1 cellular context compared by ENCODE assay signal in genomic region chr4:15027921-15028435, GRCh38.
TF ChIP-seq lines count a peak whose summit lies in the region.

No MANE protein-coding gene starts in this region.

TF ChIP-seq in HepG2, 621 proteins besides CTCF, POLR2A, EP300 and RAD21:
- TF ChIP-seq, protein P1, sequence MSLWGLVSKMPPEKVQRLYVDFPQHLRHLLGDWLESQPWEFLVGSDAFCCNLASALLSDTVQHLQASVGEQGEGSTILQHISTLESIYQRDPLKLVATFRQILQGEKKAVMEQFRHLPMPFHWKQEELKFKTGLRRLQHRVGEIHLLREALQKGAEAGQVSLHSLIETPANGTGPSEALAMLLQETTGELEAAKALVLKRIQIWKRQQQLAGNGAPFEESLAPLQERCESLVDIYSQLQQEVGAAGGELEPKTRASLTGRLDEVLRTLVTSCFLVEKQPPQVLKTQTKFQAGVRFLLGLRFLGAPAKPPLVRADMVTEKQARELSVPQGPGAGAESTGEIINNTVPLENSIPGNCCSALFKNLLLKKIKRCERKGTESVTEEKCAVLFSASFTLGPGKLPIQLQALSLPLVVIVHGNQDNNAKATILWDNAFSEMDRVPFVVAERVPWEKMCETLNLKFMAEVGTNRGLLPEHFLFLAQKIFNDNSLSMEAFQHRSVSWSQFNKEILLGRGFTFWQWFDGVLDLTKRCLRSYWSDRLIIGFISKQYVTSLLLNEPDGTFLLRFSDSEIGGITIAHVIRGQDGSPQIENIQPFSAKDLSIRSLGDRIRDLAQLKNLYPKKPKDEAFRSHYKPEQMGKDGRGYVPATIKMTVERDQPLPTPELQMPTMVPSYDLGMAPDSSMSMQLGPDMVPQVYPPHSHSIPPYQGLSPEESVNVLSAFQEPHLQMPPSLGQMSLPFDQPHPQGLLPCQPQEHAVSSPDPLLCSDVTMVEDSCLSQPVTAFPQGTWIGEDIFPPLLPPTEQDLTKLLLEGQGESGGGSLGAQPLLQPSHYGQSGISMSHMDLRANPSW (CRISPR knock-in tag; IDR thresholded peaks at IDR 0.05; ENCODE audit: borderline replicate concordance) = no peak
- TF ChIP-seq ZNF646 (CRISPR knock-in tag; IDR thresholded peaks at IDR 0.05) (no peak), BCLAF1 (IDR thresholded peaks at IDR 0.05) (no peak), RBAK (CRISPR knock-in tag; IDR thresholded peaks at IDR 0.05) (no peak), ZNF883 (CRISPR knock-in tag; IDR thresholded peaks at IDR 0.05; ENCODE audit: not compliant biosample characterization) (no peak), NFE2L2 (IDR thresholded peaks at IDR 0.05; ENCODE audit: low read length) (no peak), TCF7L2 (IDR thresholded peaks at IDR 0.05; ENCODE audit: low read depth, low read length) (no peak), REL (CRISPR knock-in tag; conservative IDR thresholded peaks at IDR 0.05) (no peak), ZNF562 (CRISPR knock-in tag; IDR thresholded peaks at IDR 0.05; ENCODE audit: borderline replicate concordance) (no peak), SNAPC5 (CRISPR knock-in tag; IDR thresholded peaks at IDR 0.05; ENCODE audit: borderline replicate concordance) (no peak)
- TF ChIP-seq, protein P2, sequence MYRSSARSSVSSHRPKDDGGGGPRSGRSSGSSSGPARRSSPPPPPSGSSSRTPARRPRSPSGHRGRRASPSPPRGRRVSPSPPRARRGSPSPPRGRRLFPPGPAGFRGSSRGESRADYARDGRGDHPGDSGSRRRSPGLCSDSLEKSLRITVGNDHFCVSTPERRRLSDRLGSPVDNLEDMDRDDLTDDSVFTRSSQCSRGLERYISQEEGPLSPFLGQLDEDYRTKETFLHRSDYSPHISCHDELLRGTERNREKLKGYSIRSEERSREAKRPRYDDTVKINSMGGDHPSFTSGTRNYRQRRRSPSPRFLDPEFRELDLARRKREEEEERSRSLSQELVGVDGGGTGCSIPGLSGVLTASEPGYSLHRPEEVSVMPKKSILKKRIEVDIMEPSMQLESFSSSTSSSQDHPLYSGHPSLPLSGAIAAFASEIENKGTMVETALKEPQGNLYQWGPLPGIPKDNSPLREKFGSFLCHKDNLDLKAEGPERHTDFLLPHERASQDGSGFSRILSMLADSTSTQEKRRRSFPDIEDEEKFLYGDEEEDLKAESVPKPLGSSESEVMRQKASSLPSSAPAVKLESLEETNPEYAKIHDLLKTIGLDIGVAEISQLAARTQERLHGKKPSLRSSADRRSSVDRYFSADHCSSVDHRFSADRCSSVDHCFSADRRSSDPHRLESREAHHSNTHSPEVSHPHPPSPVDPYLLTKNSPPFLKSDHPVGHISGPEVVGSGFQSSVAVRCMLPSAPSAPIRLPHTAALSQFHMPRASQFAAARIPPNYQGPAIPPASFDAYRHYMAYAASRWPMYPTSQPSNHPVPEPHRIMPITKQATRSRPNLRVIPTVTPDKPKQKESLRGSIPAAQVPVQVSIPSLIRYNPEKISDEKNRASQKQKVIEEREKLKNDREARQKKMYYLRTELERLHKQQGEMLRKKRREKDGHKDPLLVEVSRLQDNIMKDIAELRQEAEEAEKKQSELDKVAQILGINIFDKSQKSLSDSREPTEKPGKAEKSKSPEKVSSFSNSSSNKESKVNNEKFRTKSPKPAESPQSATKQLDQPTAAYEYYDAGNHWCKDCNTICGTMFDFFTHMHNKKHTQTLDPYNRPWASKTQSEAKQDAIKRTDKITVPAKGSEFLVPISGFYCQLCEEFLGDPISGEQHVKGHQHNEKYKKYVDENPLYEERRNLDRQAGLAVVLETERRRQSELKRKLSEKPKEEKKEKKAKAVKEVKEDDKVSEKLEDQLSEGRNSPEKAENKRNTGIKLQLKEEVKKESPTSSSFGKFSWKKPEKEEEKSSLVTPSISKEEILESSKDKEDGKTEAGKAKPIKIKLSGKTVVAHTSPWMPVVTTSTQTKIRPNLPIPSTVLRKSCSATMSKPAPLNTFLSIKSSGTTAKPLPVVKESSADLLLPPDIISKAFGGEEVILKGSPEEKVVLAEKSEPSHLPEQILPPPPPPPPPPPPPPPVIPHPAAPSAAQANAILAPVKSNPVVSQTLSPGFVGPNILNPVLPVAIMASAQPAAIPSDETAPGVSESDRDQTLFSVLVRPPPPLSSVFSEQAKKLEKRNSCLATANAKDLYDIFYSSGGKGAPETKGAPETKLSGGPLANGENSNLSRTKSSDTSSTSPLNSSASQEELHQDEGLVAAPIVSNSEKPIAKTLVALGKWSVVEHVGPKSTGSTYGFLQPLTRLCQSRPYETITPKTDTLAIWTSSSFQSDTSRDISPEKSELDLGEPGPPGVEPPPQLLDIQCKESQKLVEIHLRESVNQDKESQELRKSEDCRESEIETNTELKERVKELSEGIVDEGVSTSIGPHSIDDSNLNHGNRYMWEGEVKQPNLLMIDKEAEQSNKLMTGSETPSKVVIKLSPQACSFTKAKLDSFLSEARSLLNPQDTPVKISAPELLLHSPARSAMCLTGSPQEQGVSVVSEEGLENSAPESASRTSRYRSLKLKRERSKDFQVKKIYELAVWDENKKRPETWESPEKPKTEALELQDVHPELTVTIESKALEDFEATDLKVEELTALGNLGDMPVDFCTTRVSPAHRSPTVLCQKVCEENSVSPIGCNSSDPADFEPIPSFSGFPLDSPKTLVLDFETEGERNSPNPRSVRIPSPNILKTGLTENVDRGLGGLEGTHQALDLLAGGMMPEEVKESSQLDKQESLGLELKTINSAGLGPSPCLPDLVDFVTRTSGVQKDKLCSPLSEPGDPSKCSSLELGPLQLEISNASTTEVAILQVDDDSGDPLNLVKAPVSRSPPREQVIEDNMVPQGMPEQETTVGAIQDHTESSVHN (CRISPR knock-in tag; IDR thresholded peaks at IDR 0.05) = no peak
